8 cellular contexts compared by ENCODE assay signal in genomic region chr1:8423702-8424538, GRCh38.
DNase-seq lines count a peak whose midpoint lies in the region; ATAC-seq, FAIRE-seq and TF ChIP-seq lines count a peak whose summit lies in the region.

No MANE protein-coding gene starts in this region.

- H3K36me3 ChIP-seq in upper lobe of right lung = peaks cover 14% of the 10 kb centered on the region

- TF ChIP-seq CTCF in RWPE1 (conservative IDR thresholded peaks at IDR 0.05; ENCODE audit: low read depth) (no peak), omental fat pad (IDR thresholded peaks at IDR 0.05) (no peak), upper lobe of right lung (IDR thresholded peaks at IDR 0.05) (no peak)

- H3K4me3 ChIP-seq in upper lobe of right lung = peak overlapping the region; percentile 74

- DNase-seq in D341Med (ENCODE audit: low spot score) = peak; percentile 87
- peak; percentile 48 for DNase-seq in RWPE1 (ENCODE audit: low spot score)
- DNase-seq in activated gamma-delta T cell treated with Interleukin-2 at 50 U/mL for 16 hours = peak; percentile 36
- peak; percentile 63 to 74 for DNase-seq in frontal cortex (ENCODE audit: low spot score in 2 of 2)
- DNase-seq in omental fat pad (ENCODE audit: low spot score) = no peak
- peak; percentile 74 for DNase-seq in upper lobe of right lung
- DNase-seq in Ammon's horn (ENCODE audit: low spot score) = no peak

- H3K4me1 ChIP-seq in upper lobe of right lung = peaks cover 67% of the 10 kb centered on the region

- H3K9me3 ChIP-seq in upper lobe of right lung = no peaks in the 10 kb centered on the region

- intact Hi-C loops in upper lobe of right lung (cut with DNase I) = no loop called here

- FAIRE-seq in frontal cortex (lab: Jason Lieb, UNC) = no peak

- no peaks in the 10 kb centered on the region for H3K27me3 ChIP-seq in upper lobe of right lung

- CTCF ChIA-PET in RWPE1 (lab: Yijun Ruan, JAX) = interaction anchor here (0.5 to 0.7 kb wide), 2 partner anchors 20 to 150 kb away, joined by 4 to 5 read pairs; no protein-coding TSS in a partner anchor

- POLR2A ChIA-PET in RWPE1 (lab: Yijun Ruan, JAX; ENCODE audit: low non-redundant PET) = no interaction called here

- H3K27ac ChIP-seq in RWPE1 (peak overlapping the region; percentile 87), upper lobe of right lung (peak overlapping the region; percentile 95)

- ATAC-seq in HG03139 (IDR thresholded peaks at IDR 0.05; ENCODE audit: unreplicated experiment) (peak; percentile 6), omental fat pad (ENCODE audit: low FRiP score) (peak; percentile 42), upper lobe of right lung (peak; percentile 65)

Comparison
In these comparisons a context has a peak if more than half of its experiments do, and no peak if none do; other contexts are left out.
1. DNase-seq: peak in D341Med (single experiment), RWPE1 (single experiment), activated gamma-delta T cell treated with Interleukin-2 at 50 U/mL for 16 hours (single experiment), frontal cortex (2 of 2) and upper lobe of right lung (single experiment); none in omental fat pad (single experiment) and Ammon's horn (single experiment).
2. ATAC-seq: peak in every context shown above with its lines; median percentile 65 in upper lobe of right lung; 42 in omental fat pad; 6 in HG03139.